Comparison of ENCODE assay signal across 16 cellular contexts in genomic region chr10:35463878-35464277, GRCh38.
"Had no signal": no experiment of that assay in that cellular context is flagged by ENCODE, and none has a peak within 500 bp of the region (broad histone marks: within the 10 kb centered on the region; RNA-seq: fewer than 3 reads in every experiment).

No MANE protein-coding gene starts in this region.

- H3K27me3 Mint-ChIP-seq: naive thymus-derived CD8-positive, alpha-beta T cell; stimulated activated naive CD8-positive, alpha-beta T cell treated with anti-CD3 and anti-CD28 coated beads, Interleukin-15, amount 100 ng/mL, for 72 hours had no signal

- H3K9me3 Mint-ChIP-seq: naive thymus-derived CD8-positive, alpha-beta T cell; stimulated activated naive CD8-positive, alpha-beta T cell treated with anti-CD3 and anti-CD28 coated beads, Interleukin-15, amount 100 ng/mL, for 72 hours had no signal

- H3K36me3 ChIP-seq: lower lobe of right lung, thyroid gland, uterus had no signal

- H3K9me3 ChIP-seq: lower lobe of right lung, thyroid gland, uterus had no signal

- H2AFZ ChIP-seq: hepatocyte had no signal

- H3K27ac ChIP-seq: coronary artery, epithelial cell of prostate, hepatocyte, lower lobe of right lung, thyroid gland, VCaP had no signal

- H3K4me3 ChIP-seq: coronary artery, hepatocyte, lower lobe of right lung, thyroid gland, uterus had no signal

- DNase-seq: activated CD4-positive, alpha-beta T cell treated with anti-CD3 and anti-CD28 coated beads for 4 hours; activated CD8-positive, alpha-beta memory T cell treated with anti-CD3 and anti-CD28 coated beads, Interleukin-2, amount 50 U/mL, for 48 hours; activated CD8-positive, alpha-beta T cell treated with anti-CD3 and anti-CD28 coated beads, Interleukin-2, amount 10 ng/mL, durations not matched to agents 7 days and 5 days; effector memory CD4-positive, alpha-beta T cell; kidney glomerular epithelial cell; lower lobe of right lung; stimulated activated CD4-positive, alpha-beta T cell treated with anti-CD3 and anti-CD28 coated beads, Interleukin-4, amount 100 ng/mL, for 1 hour; stimulated activated naive CD8-positive, alpha-beta T cell treated with anti-CD3 and anti-CD28 coated beads, Interleukin-15, amount 100 ng/mL, for 72 hours; T-helper 9 cell; thyroid gland; uterus had no signal

- H3K36me3 Mint-ChIP-seq: naive thymus-derived CD8-positive, alpha-beta T cell had no signal

- ATAC-seq: activated CD8-positive, alpha-beta T cell treated with anti-CD3 and anti-CD28 coated beads, Interleukin-2, amount 10 ng/mL, durations not matched to agents 7 days and 5 days; lower lobe of right lung; stimulated activated naive CD8-positive, alpha-beta T cell treated with anti-CD3 and anti-CD28 coated beads, Interleukin-15, amount 100 ng/mL, for 72 hours had no signal

- H3K4me2 ChIP-seq: hepatocyte had no signal

- H3K4me3 Mint-ChIP-seq: stimulated activated naive CD8-positive, alpha-beta T cell treated with anti-CD3 and anti-CD28 coated beads, Interleukin-15, amount 100 ng/mL, for 72 hours had no signal

- H3K27me3 ChIP-seq: hepatocyte, thyroid gland, uterus had no signal

- H3K27ac Mint-ChIP-seq: stimulated activated naive CD8-positive, alpha-beta T cell treated with anti-CD3 and anti-CD28 coated beads, Interleukin-15, amount 100 ng/mL, for 72 hours had no signal
